Comparison of ENCODE assay signal across 8 cellular contexts in genomic region chr10:7258948-7259523, GRCh38.
DNase-seq lines count a peak whose midpoint lies in the region; ATAC-seq and TF ChIP-seq lines count a peak whose summit lies in the region.

No MANE protein-coding gene starts in this region.

- no peaks in the 10 kb centered on the region; the same call in 1 of the 2 replicates for H3F3A ChIP-seq in DOHH2 (ENCODE audit: control insufficient read depth, insufficient read depth)

- H3K27ac ChIP-seq in DOHH2 (ENCODE audit: low read depth, low read length), result no peak overlapping the region
- peak overlapping the region; percentile 1 for H3K27ac ChIP-seq in foreskin keratinocyte
- peak overlapping the region in 1 of 4 donors; percentile 42 for H3K27ac ChIP-seq in esophagus squamous epithelium

- H3K27me3 ChIP-seq in DOHH2 (ENCODE audit: control insufficient read depth, low read length), result no peaks in the 10 kb centered on the region
- H3K27me3 ChIP-seq in foreskin keratinocyte, result no peaks in the 10 kb centered on the region
- H3K27me3 ChIP-seq in esophagus squamous epithelium, result no peaks in the 10 kb centered on the region

- no peaks in the 10 kb centered on the region for H3K79me2 ChIP-seq in DOHH2 (ENCODE audit: control insufficient read depth, low read length)

- ATAC-seq in HG02938 (IDR thresholded peaks at IDR 0.05; ENCODE audit: unreplicated experiment) (peak; percentile 91), foreskin keratinocyte (no peak)
- ATAC-seq in stimulated activated naive CD8-positive, alpha-beta T cell treated with anti-CD3 and anti-CD28 coated beads, Interleukin-15, amount 100 ng/mL, for 72 hours, result peak; percentile 89

- WGBS in esophagus squamous epithelium, 2 donors, result 68 to 73% methylated on average over 7 of the region's 8 CpGs

- H3K4me1 ChIP-seq in DOHH2 (ENCODE audit: control insufficient read depth, low read length) (peaks cover 40% of the 10 kb centered on the region), foreskin keratinocyte (peaks cover 14% of the 10 kb centered on the region), esophagus squamous epithelium (peaks cover 5 to 40% (median 16%) of the 10 kb centered on the region in 3 donors)

- H3K9me3 ChIP-seq in DOHH2 (ENCODE audit: control insufficient read depth, insufficient read depth, low read length), result no peaks in the 10 kb centered on the region
- H3K9me3 ChIP-seq in esophagus squamous epithelium, result no peaks in the 10 kb centered on the region

- peaks cover 71% of the 10 kb centered on the region for H3K4me1 Mint-ChIP-seq in stimulated activated naive CD8-positive, alpha-beta T cell treated with anti-CD3 and anti-CD28 coated beads, Interleukin-15, amount 100 ng/mL, for 72 hours

- no peaks in the 10 kb centered on the region for H3K9me3 Mint-ChIP-seq in stimulated activated naive CD8-positive, alpha-beta T cell treated with anti-CD3 and anti-CD28 coated beads, Interleukin-15, amount 100 ng/mL, for 72 hours

- no peak for TF ChIP-seq POLR2A in esophagus squamous epithelium (IDR thresholded peaks at IDR 0.05)

- no peaks in the 10 kb centered on the region for H3K9me2 ChIP-seq in DOHH2 (replicated peaks; ENCODE audit: control insufficient read depth, low read length)

- intact Hi-C loops in esophagus squamous epithelium (cut with DNase I), result no loop called here

- peak overlapping the region; percentile 74 to 94 for H3K27ac Mint-ChIP-seq in stimulated activated naive CD8-positive, alpha-beta T cell treated with anti-CD3 and anti-CD28 coated beads, Interleukin-15, amount 100 ng/mL, for 72 hours

- no peak for TF ChIP-seq CTCF in DOHH2 (IDR thresholded peaks at IDR 0.05; ENCODE audit: low read depth, low read length, poor library complexity, severe bottlenecking)
- no peak for TF ChIP-seq CTCF in foreskin keratinocyte (conservative IDR thresholded peaks at IDR 0.05)
- no peak for TF ChIP-seq CTCF in esophagus squamous epithelium (IDR thresholded peaks at IDR 0.05)

- peak overlapping the region; percentile 22; the same call in 1 of the 2 replicates for H3K4me2 ChIP-seq in DOHH2 (ENCODE audit: low read length)

- H3K27me3 Mint-ChIP-seq in stimulated activated naive CD8-positive, alpha-beta T cell treated with anti-CD3 and anti-CD28 coated beads, Interleukin-15, amount 100 ng/mL, for 72 hours, result no peaks in the 10 kb centered on the region

- H3K4me3 ChIP-seq in DOHH2 (ENCODE audit: low read length) (no peak overlapping the region), esophagus squamous epithelium (no peak overlapping the region)

- peak overlapping the region; percentile 70 to 72 for H3K4me3 Mint-ChIP-seq in stimulated activated naive CD8-positive, alpha-beta T cell treated with anti-CD3 and anti-CD28 coated beads, Interleukin-15, amount 100 ng/mL, for 72 hours

- peak; percentile 37 for DNase-seq in activated CD4-positive, CD25-positive, alpha-beta regulatory T cell treated with anti-CD3 and anti-CD28 coated beads, Interleukin-2, amount 50 U/mL, for 72 hours
- no peak for DNase-seq in foreskin keratinocyte
- peak; percentile 62 to 81 for DNase-seq in stimulated activated naive CD8-positive, alpha-beta T cell treated with anti-CD3 and anti-CD28 coated beads, Interleukin-15, amount 100 ng/mL, for 72 hours
- no peak for DNase-seq in NCI-H510A treated with DMSO at 0.1 percent for 48 hours (lab: John Stamatoyannopoulos, UW)
- DNase-seq in NCI-H526 (lab: John Stamatoyannopoulos, UW), result no peak
- DNase-seq in esophagus squamous epithelium (lab: John Stamatoyannopoulos, UW), result no peak

- H3K36me3 ChIP-seq in DOHH2 (ENCODE audit: control insufficient read depth, low read length) (no peaks in the 10 kb centered on the region), esophagus squamous epithelium (no peaks in the 10 kb centered on the region)

- no peaks in the 10 kb centered on the region for H4K20me1 ChIP-seq in DOHH2 (ENCODE audit: control insufficient read depth, insufficient read depth, low read depth, low read length)

Comparison
In these comparisons a context has a peak if more than half of its experiments do, and no peak if none do; other contexts are left out.
1. DNase-seq: peak in activated CD4-positive, CD25-positive, alpha-beta regulatory T cell treated with anti-CD3 and anti-CD28 coated beads, Interleukin-2, amount 50 U/mL, for 72 hours (single experiment) and stimulated activated naive CD8-positive, alpha-beta T cell treated with anti-CD3 and anti-CD28 coated beads, Interleukin-15, amount 100 ng/mL, for 72 hours (2 of 2); none in foreskin keratinocyte (0 of 2), NCI-H510A treated with DMSO at 0.1 percent for 48 hours (single experiment), NCI-H526 (0 of 2) and esophagus squamous epithelium (single experiment).